Comparison of ENCODE assay signal across 14 cellular contexts in genomic region chr2:166573393-166573792, GRCh38.
A peak's percentile ranks its signal among the peaks of the same experiment; 100 is the strongest.
DNase-seq lines count a peak whose midpoint lies in the region; ATAC-seq, FAIRE-seq and TF ChIP-seq lines count a peak whose summit lies in the region.
"Had no signal": no experiment of that assay in that cellular context is flagged by ENCODE, and none has a peak within 500 bp of the region (broad histone marks: within the 10 kb centered on the region; RNA-seq: fewer than 3 reads in every experiment).

No MANE protein-coding gene starts in this region.

- TF ChIP-seq POLR2A in HepG2 (IDR thresholded peaks at IDR 0.05; ENCODE audit: insufficient read depth in 1 of 2, low read depth in 2 of 2, low read length in 2 of 2) (no peak), right lobe of liver (IDR thresholded peaks at IDR 0.05) (no peak)

- in situ Hi-C loops in HepG2 (cut with HindIII; ENCODE audit: extremely low pct_ligation_motif_present, low pct_unique_long_range_greater_than_20kb) (no loop called here), astrocyte of the spinal cord (cut with HindIII; ENCODE audit: low sequenced_read_pairs) (no loop called here)

- no TSS peak for BruUV-seq in HepG2 (replicated peaks; lab: Mats Ljungman, UMichigan)

- H3K4me2 ChIP-seq in HepG2 (ENCODE audit: low read depth, low read length), result no peak overlapping the region

- no peak for TF ChIP-seq RAD21 in HepG2 (CRISPR knock-in tag; IDR thresholded peaks at IDR 0.05)

- no peaks in the 10 kb centered on the region for H4K20me1 ChIP-seq in HepG2 (ENCODE audit: insufficient read depth, low read length)

- no peaks in the 10 kb centered on the region for H3K27me3 ChIP-seq in HepG2 (ENCODE audit: control insufficient read depth in 1 of 2, insufficient read depth in 2 of 2, low read length in 2 of 2)
- H3K27me3 ChIP-seq in right lobe of liver, result no peaks in the 10 kb centered on the region
- H3K27me3 ChIP-seq: dorsolateral prefrontal cortex had no signal

- H3K4me3 ChIP-seq in HepG2 (replicated peaks in 1 of 3; ENCODE audit: insufficient read depth in 1 of 3, low read depth in 2 of 3, low read length in 3 of 3) (no peak overlapping the region), right lobe of liver (no peak overlapping the region), astrocyte of the spinal cord (ENCODE audit: low read depth, low read length) (no peak overlapping the region)
- H3K4me3 ChIP-seq: dorsolateral prefrontal cortex had no signal

- H2AFZ ChIP-seq in HepG2 (ENCODE audit: low read length), result no peak overlapping the region

- H3K9me3 ChIP-seq in HepG2 (ENCODE audit: low read length) (no peaks in the 10 kb centered on the region), right lobe of liver (no peaks in the 10 kb centered on the region)

- no peaks in the 10 kb centered on the region for H3K36me3 ChIP-seq in HepG2 (replicated peaks in 1 of 2; ENCODE audit: control insufficient read depth in 1 of 2, insufficient read depth in 2 of 2, low read length in 2 of 2)
- H3K36me3 ChIP-seq in right lobe of liver, result no peaks in the 10 kb centered on the region

- intact Hi-C loops in HepG2 (cut with micrococcal nuclease; ENCODE audit: unreplicated experiment) (no loop called here), right lobe of liver (cut with DNase I) (no loop called here), left colon (cut with DNase I, micrococcal nuclease) (no loop called here)

- POLR2A ChIA-PET in HepG2 (lab: Yijun Ruan, JAX), result no interaction called here

- peak; percentile 16 for DNase-seq in HepG2 (ENCODE audit: low spot score)
- no peak for DNase-seq in right lobe of liver
- peak; percentile 22 for DNase-seq in astrocyte of the spinal cord (ENCODE audit: low read depth, low spot score)
- peak; percentile 23 for DNase-seq in iPS-NIHi11 (ENCODE audit: low spot score)
- DNase-seq in left colon, result no peak
- DNase-seq in activated naive CD4-positive, alpha-beta T cell treated with anti-CD3 and anti-CD28 coated beads, Interleukin-2, amount 50 U/mL, for 16 hours, result no peak
- no peak for DNase-seq in activated CD4-positive, alpha-beta T cell treated with anti-CD3 and anti-CD28 coated beads for 4 hours
- DNase-seq: 8988T, DMS79, dorsolateral prefrontal cortex, NCI-H1436, T-helper 2 cell had no signal

- H3K27ac ChIP-seq in HepG2 (ENCODE audit: extremely low read length, insufficient read depth, low read length), result no peak overlapping the region
- no peak overlapping the region for H3K27ac ChIP-seq in right lobe of liver
- H3K27ac ChIP-seq: dorsolateral prefrontal cortex had no signal

- ATAC-seq in HepG2, result no peak
- ATAC-seq in right lobe of liver, result no peak
- ATAC-seq in left colon, result no peak
- ATAC-seq in GM18498 (IDR thresholded peaks at IDR 0.05; ENCODE audit: unreplicated experiment), result no peak
- ATAC-seq: stimulated activated memory B cell treated with anti-CD40 and anti-IgM and Interleukin-4, amounts not matched to agents 10 μg/mL and 1 μg/mL and 100 μg/mL, for 72 hours had no signal

- no peak for FAIRE-seq in HepG2 (lab: Jason Lieb, UNC)

- WGBS in HepG2 (ENCODE audit: low lambda C conversion rate), result 2% methylated on average over 3 of the region's 3 CpGs
- WGBS in right lobe of liver (ENCODE audit: insufficient coverage, low coverage, low lambda C conversion rate, missing lambda C conversion rate), result 15% methylated on average over 3 of the region's 3 CpGs

- TF ChIP-seq EP300 in HepG2 (IDR thresholded peaks at IDR 0.05; ENCODE audit: low read depth in 2 of 2, low read length in 2 of 2) (no peak), HepG2 (CRISPR knock-in tag; IDR thresholded peaks at IDR 0.05; ENCODE audit: borderline replicate concordance) (no peak)

- no peak for TF ChIP-seq CTCF in HepG2 (CRISPR knock-in tag; IDR thresholded peaks at IDR 0.05)
- TF ChIP-seq CTCF in right lobe of liver (IDR thresholded peaks at IDR 0.05), result no peak
- no peak for TF ChIP-seq CTCF in astrocyte of the spinal cord (IDR thresholded peaks at IDR 0.05; ENCODE audit: low read depth, low read length)

- H3K79me2 ChIP-seq in HepG2 (ENCODE audit: insufficient read depth, low read length), result no peaks in the 10 kb centered on the region

- H3K4me1 ChIP-seq in HepG2 (ENCODE audit: insufficient read depth, low read length), result no peaks in the 10 kb centered on the region
- no peaks in the 10 kb centered on the region for H3K4me1 ChIP-seq in right lobe of liver

- H3K9ac ChIP-seq in HepG2 (ENCODE audit: insufficient read depth, low read depth, low read length), result no peak overlapping the region

- CTCF ChIA-PET in HepG2 (lab: Yijun Ruan, JAX; ENCODE audit: low intra/inter-chr PET ratio, low total read pairs), result no interaction called here

TF ChIP-seq in HepG2, 621 proteins besides CTCF, POLR2A, EP300 and RAD21:
- TF ChIP-seq ZBTB10 (CRISPR knock-in tag; IDR thresholded peaks at IDR 0.05; ENCODE audit: borderline replicate concordance), result no peak
- no peak for TF ChIP-seq GPN1 (CRISPR knock-in tag; IDR thresholded peaks at IDR 0.05; ENCODE audit: borderline replicate concordance)
- no peak for TF ChIP-seq ZNF75D (CRISPR knock-in tag; IDR thresholded peaks at IDR 0.05; ENCODE audit: borderline replicate concordance)
- no peak for TF ChIP-seq YY1 (IDR thresholded peaks at IDR 0.05; ENCODE audit: insufficient read depth, insufficient replicate concordance, low read depth, low read length)
- no peak for TF ChIP-seq ZFP82 (CRISPR knock-in tag; IDR thresholded peaks at IDR 0.05; ENCODE audit: borderline replicate concordance)
- TF ChIP-seq ZNF790 (CRISPR knock-in tag; IDR thresholded peaks at IDR 0.05; ENCODE audit: borderline replicate concordance), result no peak
- TF ChIP-seq RELA (CRISPR knock-in tag; IDR thresholded peaks at IDR 0.05), result no peak
- TF ChIP-seq ZNF598 (CRISPR knock-in tag; IDR thresholded peaks at IDR 0.05; ENCODE audit: borderline replicate concordance), result no peak
- TF ChIP-seq ZNF720 (CRISPR knock-in tag; IDR thresholded peaks at IDR 0.05), result no peak
- no peak for TF ChIP-seq SMAD3 (CRISPR knock-in tag; IDR thresholded peaks at IDR 0.05)
- TF ChIP-seq ZNF562 (CRISPR knock-in tag; IDR thresholded peaks at IDR 0.05; ENCODE audit: borderline replicate concordance), result no peak
- TF ChIP-seq ELF3 (CRISPR knock-in tag; IDR thresholded peaks at IDR 0.05), result no peak
- TF ChIP-seq ZNF44 (CRISPR knock-in tag; IDR thresholded peaks at IDR 0.05), result no peak
- TF ChIP-seq GLI4 (CRISPR knock-in tag; IDR thresholded peaks at IDR 0.05; ENCODE audit: borderline replicate concordance), result no peak
- TF ChIP-seq MED13 (CRISPR knock-in tag; IDR thresholded peaks at IDR 0.05), result no peak
- no peak for TF ChIP-seq ZNF784 (CRISPR knock-in tag; IDR thresholded peaks at IDR 0.05; ENCODE audit: borderline replicate concordance)

Comparison
In these comparisons a context has a peak if more than half of its experiments do, and no peak if none do; other contexts are left out.
1. DNase-seq: peak in HepG2 (single experiment), astrocyte of the spinal cord (single experiment) and iPS-NIHi11 (single experiment); none in right lobe of liver (0 of 3), left colon (0 of 2), activated naive CD4-positive, alpha-beta T cell treated with anti-CD3 and anti-CD28 coated beads, Interleukin-2, amount 50 U/mL, for 16 hours (single experiment) and activated CD4-positive, alpha-beta T cell treated with anti-CD3 and anti-CD28 coated beads for 4 hours (0 of 2).